In genomic region chr3:42601898-42602581, GRCh38 we compare ENCODE assay signal across 8 cellular contexts. TPM values are rescaled to one million over a fixed set of nuclear protein-coding genes. Genes with fewer than 3 reads are reported as not detected.
DNase-seq lines count a peak whose midpoint lies in the region; ATAC-seq and TF ChIP-seq lines count a peak whose summit lies in the region.

No MANE protein-coding gene starts in this region.

- TF ChIP-seq CTCF in cardiac muscle cell (IDR thresholded peaks at IDR 0.05; ENCODE audit: low read depth, low read length), result no peak
- peak; percentile 38 for TF ChIP-seq CTCF in fibroblast of mammary gland (conservative IDR thresholded peaks at IDR 0.05; ENCODE audit: control insufficient read depth, insufficient read depth, low read depth, low read length)
- TF ChIP-seq CTCF in spleen (IDR thresholded peaks at IDR 0.05 in 8 of 11, conservative IDR thresholded peaks at IDR 0.05 in 3 of 11), result peak in 1 of 11 experiments; percentile 12

- H3K36me3 Mint-ChIP-seq in T-helper 1 cell treated with Interleukin-12 subunit alpha and Interleukin-12 subunit beta and Interleukin-4 antibody, amounts not matched to agents 30 μg/mL and 1 μg/mL, for 36 hours (ENCODE audit: low read depth), result peaks cover 23% of the 10 kb centered on the region

- 52 to 64% (median 54%) methylated on average over 9 of the region's 9 CpGs for WGBS in spleen, 5 donors

- H3K4me3 ChIP-seq in cardiac muscle cell (peak overlapping the region; percentile 71), fibroblast of mammary gland (ENCODE audit: control insufficient read depth, low read depth, low read length) (peak overlapping the region; percentile 84), spleen (peak overlapping the region in 7 of 8 donors; percentile 84 to 96 (median 88))

- peaks cover 5% of the 10 kb centered on the region for H3K9me3 Mint-ChIP-seq in T-helper 1 cell treated with Interleukin-12 subunit alpha and Interleukin-12 subunit beta and Interleukin-4 antibody, amounts not matched to agents 30 μg/mL and 1 μg/mL, for 36 hours

- TF ChIP-seq POLR2A in spleen (IDR thresholded peaks at IDR 0.05), result no peak

- no peaks in the 10 kb centered on the region for H3K27me3 Mint-ChIP-seq in T-helper 1 cell treated with Interleukin-12 subunit alpha and Interleukin-12 subunit beta and Interleukin-4 antibody, amounts not matched to agents 30 μg/mL and 1 μg/mL, for 36 hours (ENCODE audit: low read depth)

- no peak for DNase-seq in cardiac muscle cell (ENCODE audit: low read depth in 1 of 2, low spot score in 1 of 2)
- DNase-seq in Right ventricle myocardium superior, result no peak
- peak; percentile 41 for DNase-seq in fibroblast of mammary gland (ENCODE audit: low read depth)
- no peak for DNase-seq in spleen
- no peak for DNase-seq in posterior cingulate gyrus

- H3K4me3 Mint-ChIP-seq in T-helper 1 cell treated with Interleukin-12 subunit alpha and Interleukin-12 subunit beta and Interleukin-4 antibody, amounts not matched to agents 30 μg/mL and 1 μg/mL, for 36 hours, result peak overlapping the region; percentile 91

- H3K9me3 ChIP-seq in cardiac muscle cell (ENCODE audit: low read depth), result no peaks in the 10 kb centered on the region
- H3K9me3 ChIP-seq in spleen, result peaks cover 0 to 10% (median 9%) of the 10 kb centered on the region in 8 donors

- H3K27ac Mint-ChIP-seq in T-helper 1 cell treated with Interleukin-12 subunit alpha and Interleukin-12 subunit beta and Interleukin-4 antibody, amounts not matched to agents 30 μg/mL and 1 μg/mL, for 36 hours, result peak overlapping the region; percentile 83

- no peaks in the 10 kb centered on the region for H3K27me3 ChIP-seq in cardiac muscle cell
- no peaks in the 10 kb centered on the region for H3K27me3 ChIP-seq in spleen (replicated peaks in 1 of 7)

- ATAC-seq in Right ventricle myocardium superior (ENCODE audit: poor library complexity), result no peak
- no peak for ATAC-seq in HG03039 (IDR thresholded peaks at IDR 0.05; ENCODE audit: unreplicated experiment)
- ATAC-seq in GM21390 (IDR thresholded peaks at IDR 0.05; ENCODE audit: unreplicated experiment), result no peak

- H3K36me3 ChIP-seq in cardiac muscle cell (no peaks in the 10 kb centered on the region), spleen (peaks cover 0 to 45% (median 2%) of the 10 kb centered on the region in 6 donors)

- H3K4me1 ChIP-seq in cardiac muscle cell (ENCODE audit: low read depth) (peaks cover 19% of the 10 kb centered on the region), spleen (peaks cover 21 to 67% (median 54%) of the 10 kb centered on the region in 6 donors)

- intact Hi-C loops in Right ventricle myocardium superior (cut with DNase I), result loop anchor here (5.0 kb wide), 1 partner anchor 50 kb away; the partner anchor contains the start of gene ZBTB47
- intact Hi-C loops in spleen (cut with DNase I; ENCODE audit: low total_unique reads), result no loop called here
- intact Hi-C loops in posterior cingulate gyrus (cut with DNase I), result loop anchor here (5.0 kb wide), 2 partner anchors 50 to 145 kb away; partner anchors contain the start of gene ZBTB47

- H3K27ac ChIP-seq in cardiac muscle cell (peak overlapping the region; percentile 97), spleen (peak overlapping the region in 6 of 8 donors; percentile 95 to 99 (median 98))

- H3K4me1 Mint-ChIP-seq in T-helper 1 cell treated with Interleukin-12 subunit alpha and Interleukin-12 subunit beta and Interleukin-4 antibody, amounts not matched to agents 30 μg/mL and 1 μg/mL, for 36 hours (ENCODE audit: low read depth), result peaks cover 34% of the 10 kb centered on the region

RNA-seq across cellular contexts. Expression of gene NKTR, which starts 1.6 kb away (rescaled TPM):
- total RNA-seq in cardiac muscle cell (24.6 and 75.3 TPM in 2 replicates), Right ventricle myocardium superior (21.6 TPM), spleen (100 to 1,000 TPM in 6 of 7 donors, 10 to 100 TPM in 1; 99.2 to 258 (median 159) TPM)
- polyA plus RNA-seq in cardiac muscle cell (50.5 and 79.5 TPM in 2 replicates), spleen (10 to 100 TPM; 19.9 to 35.8 (median 30.9) TPM)

RNA-seq across cellular contexts. Expression of gene SS18L2, which starts 11.4 kb away (rescaled TPM):
- 8.9 and 9.7 TPM in 2 replicates for total RNA-seq in cardiac muscle cell
- 33.2 and 49.7 TPM in 2 replicates for polyA plus RNA-seq in cardiac muscle cell
- 9.1 TPM for total RNA-seq in Right ventricle myocardium superior
- 10 to 100 TPM; 23.1 to 42.6 (median 27.1) TPM for total RNA-seq in spleen
- 10 to 100 TPM; 81.9 to 86.6 (median 84.5) TPM for polyA plus RNA-seq in spleen

RNA-seq across cellular contexts. Expression of gene SEC22C, which starts 20.3 kb away (rescaled TPM):
- 30.9 and 41.6 TPM in 2 replicates for total RNA-seq in cardiac muscle cell
- 31.6 and 43.6 TPM in 2 replicates for polyA plus RNA-seq in cardiac muscle cell
- total RNA-seq in Right ventricle myocardium superior, result 21.6 TPM
- 10 to 100 TPM; 28.9 to 58.2 (median 40.8) TPM for total RNA-seq in spleen
- polyA plus RNA-seq in spleen, result 10 to 100 TPM; 13.5 to 19.9 (median 17.2) TPM

RNA-seq across cellular contexts. Expression of gene ZBTB47, which starts 51.5 kb away (rescaled TPM):
- 20.0 and 30.1 TPM in 2 replicates for total RNA-seq in cardiac muscle cell
- polyA plus RNA-seq in cardiac muscle cell, result 4.1 and 5.4 TPM in 2 replicates
- total RNA-seq in Right ventricle myocardium superior, result 82.3 TPM
- total RNA-seq in spleen, result 10 to 100 TPM in 6 of 7 donors, 1 to 10 TPM in 1; 9.9 to 22.2 (median 16.3) TPM
- polyA plus RNA-seq in spleen, result 1 to 10 TPM; 2.1 to 5.0 (median 2.5) TPM
